Comparison of ENCODE assay signal across 10 cellular contexts in genomic region chr19:1725100-1726064, GRCh38. TPM values are rescaled to one million over a fixed set of nuclear protein-coding genes. Genes with fewer than 3 reads are reported as not detected.
DNase-seq lines count a peak whose midpoint lies in the region; ATAC-seq and TF ChIP-seq lines count a peak whose summit lies in the region.
"Had no signal": no experiment of that assay in that cellular context is flagged by ENCODE, and none has a peak within 500 bp of the region (broad histone marks: within the 10 kb centered on the region; RNA-seq: fewer than 3 reads in every experiment).

No MANE protein-coding gene starts in this region.

- peaks cover 16% of the 10 kb centered on the region for H3K27me3 ChIP-seq in thoracic aorta (replicated peaks; ENCODE audit: insufficient read depth)

- peaks cover 1% of the 10 kb centered on the region for H3K36me3 Mint-ChIP-seq in activated CD4-positive, alpha-beta memory T cell treated with anti-CD3 and anti-CD28 coated beads for 36 hours
- no peaks in the 10 kb centered on the region for H3K36me3 Mint-ChIP-seq in naive thymus-derived CD8-positive, alpha-beta T cell

- no peaks in the 10 kb centered on the region for H3K36me3 ChIP-seq in thoracic aorta

- peaks cover 42% of the 10 kb centered on the region for H3K27me3 Mint-ChIP-seq in activated CD4-positive, alpha-beta memory T cell treated with anti-CD3 and anti-CD28 coated beads for 36 hours
- H3K27me3 Mint-ChIP-seq in naive thymus-derived CD8-positive, alpha-beta T cell = peaks cover 20 to 67% (median 46%) of the 10 kb centered on the region in 5 donors

- H3K4me1 ChIP-seq in thoracic aorta (ENCODE audit: control insufficient read depth in 1 of 2, low read depth in 2 of 2) = peaks cover 0 to 10% of the 10 kb centered on the region in 2 donors

- H3K9me3 Mint-ChIP-seq in activated CD4-positive, alpha-beta memory T cell treated with anti-CD3 and anti-CD28 coated beads for 36 hours = no peaks in the 10 kb centered on the region
- H3K9me3 Mint-ChIP-seq in naive thymus-derived CD8-positive, alpha-beta T cell = no peaks in the 10 kb centered on the region

- peaks cover 3% of the 10 kb centered on the region for H3K4me1 Mint-ChIP-seq in activated CD4-positive, alpha-beta memory T cell treated with anti-CD3 and anti-CD28 coated beads for 36 hours (ENCODE audit: low read depth)
- peaks cover 5 to 8% (median 7%) of the 10 kb centered on the region in 4 donors for H3K4me1 Mint-ChIP-seq in naive thymus-derived CD8-positive, alpha-beta T cell

- intact Hi-C loops in activated CD4-positive, alpha-beta memory T cell treated with anti-CD3 and anti-CD28 coated beads for 36 hours (cut with micrococcal nuclease) = no loop called here
- intact Hi-C loops in posterior vena cava (cut with DNase I) = no loop called here

- TF ChIP-seq CTCF in LNCaP clone FGC (IDR thresholded peaks at IDR 0.05; ENCODE audit: control insufficient read depth, extremely low read depth, insufficient read depth) (no peak), thoracic aorta (IDR thresholded peaks at IDR 0.05) (no peak)

- H3K4me3 ChIP-seq in LNCaP clone FGC (ENCODE audit: low read depth, low read length) (peak overlapping the region; percentile 52), thoracic aorta (peak overlapping the region; percentile 44)

- DNase-seq in COR-L47 (lab: John Stamatoyannopoulos, UW) (peak; percentile 26), LNCaP clone FGC (ENCODE audit: low read depth) (no peak), fibroblast of gingiva (ENCODE audit: low read depth) (peak; percentile 43), thoracic aorta (ENCODE audit: low spot score) (no peak), posterior vena cava (ENCODE audit: low spot score) (no peak)
- peak; percentile 70 for DNase-seq in activated CD4-positive, alpha-beta memory T cell treated with anti-CD3 and anti-CD28 coated beads for 36 hours
- peak in 2 of 10 donors; percentile 24 to 36 for DNase-seq in naive thymus-derived CD8-positive, alpha-beta T cell

- H3K4me3 Mint-ChIP-seq in activated CD4-positive, alpha-beta memory T cell treated with anti-CD3 and anti-CD28 coated beads for 36 hours = peak overlapping the region; percentile 45
- peak overlapping the region; percentile 53 to 78 (median 66) for H3K4me3 Mint-ChIP-seq in naive thymus-derived CD8-positive, alpha-beta T cell

- H3K9me3 ChIP-seq in thoracic aorta = no peaks in the 10 kb centered on the region

- POLR2A ChIA-PET in activated CD4-positive, alpha-beta memory T cell treated with anti-CD3 and anti-CD28 coated beads for 36 hours (lab: Charles Lee) = no interaction called here
- POLR2A ChIA-PET in naive thymus-derived CD8-positive, alpha-beta T cell (lab: Charles Lee) = no interaction called here

- ATAC-seq in naive thymus-derived CD8-positive, alpha-beta T cell = peak; percentile 61 to 70
- ATAC-seq in thoracic aorta (ENCODE audit: insufficient number of reproducible peaks, low FRiP score, low read depth) (no peak), HG03280 (IDR thresholded peaks at IDR 0.05; ENCODE audit: unreplicated experiment) (no peak)

- CTCF ChIA-PET in activated CD4-positive, alpha-beta memory T cell treated with anti-CD3 and anti-CD28 coated beads for 36 hours (lab: Charles Lee) = interaction anchor here (0.8 kb wide), 1 partner anchor 53 kb away, joined by 3 read pairs; no protein-coding TSS in a partner anchor

- H3K27ac ChIP-seq in thoracic aorta = no peak overlapping the region

- no peak overlapping the region for H3K27ac Mint-ChIP-seq in activated CD4-positive, alpha-beta memory T cell treated with anti-CD3 and anti-CD28 coated beads for 36 hours
- H3K27ac Mint-ChIP-seq in naive thymus-derived CD8-positive, alpha-beta T cell = no peak overlapping the region

RNA-seq across cellular contexts. Expression of gene ONECUT3, which starts 27.9 kb away (rescaled TPM):
- not detected for total RNA-seq in activated CD4-positive, alpha-beta memory T cell treated with anti-CD3 and anti-CD28 coated beads for 36 hours
- not detected for total RNA-seq in naive thymus-derived CD8-positive, alpha-beta T cell
- not detected for polyA plus RNA-seq in naive thymus-derived CD8-positive, alpha-beta T cell
- total RNA-seq in thoracic aorta = under 1 TPM in 1 of 2 donors, not detected in 1; 0.42 TPM
- total RNA-seq in posterior vena cava = not detected
- total RNA-seq: HT1080, renal cortical epithelial cell had no signal

Comparison
In these comparisons a context has a peak if more than half of its experiments do, and no peak if none do; other contexts are left out.
1. DNase-seq: peak in COR-L47 (single experiment), activated CD4-positive, alpha-beta memory T cell treated with anti-CD3 and anti-CD28 coated beads for 36 hours (single experiment) and fibroblast of gingiva (single experiment); none in LNCaP clone FGC (single experiment), thoracic aorta (single experiment) and posterior vena cava (single experiment).
2. ATAC-seq: peak in naive thymus-derived CD8-positive, alpha-beta T cell (2 of 2); none in thoracic aorta (single experiment) and HG03280 (single experiment).